In the genomic region with DNA sequence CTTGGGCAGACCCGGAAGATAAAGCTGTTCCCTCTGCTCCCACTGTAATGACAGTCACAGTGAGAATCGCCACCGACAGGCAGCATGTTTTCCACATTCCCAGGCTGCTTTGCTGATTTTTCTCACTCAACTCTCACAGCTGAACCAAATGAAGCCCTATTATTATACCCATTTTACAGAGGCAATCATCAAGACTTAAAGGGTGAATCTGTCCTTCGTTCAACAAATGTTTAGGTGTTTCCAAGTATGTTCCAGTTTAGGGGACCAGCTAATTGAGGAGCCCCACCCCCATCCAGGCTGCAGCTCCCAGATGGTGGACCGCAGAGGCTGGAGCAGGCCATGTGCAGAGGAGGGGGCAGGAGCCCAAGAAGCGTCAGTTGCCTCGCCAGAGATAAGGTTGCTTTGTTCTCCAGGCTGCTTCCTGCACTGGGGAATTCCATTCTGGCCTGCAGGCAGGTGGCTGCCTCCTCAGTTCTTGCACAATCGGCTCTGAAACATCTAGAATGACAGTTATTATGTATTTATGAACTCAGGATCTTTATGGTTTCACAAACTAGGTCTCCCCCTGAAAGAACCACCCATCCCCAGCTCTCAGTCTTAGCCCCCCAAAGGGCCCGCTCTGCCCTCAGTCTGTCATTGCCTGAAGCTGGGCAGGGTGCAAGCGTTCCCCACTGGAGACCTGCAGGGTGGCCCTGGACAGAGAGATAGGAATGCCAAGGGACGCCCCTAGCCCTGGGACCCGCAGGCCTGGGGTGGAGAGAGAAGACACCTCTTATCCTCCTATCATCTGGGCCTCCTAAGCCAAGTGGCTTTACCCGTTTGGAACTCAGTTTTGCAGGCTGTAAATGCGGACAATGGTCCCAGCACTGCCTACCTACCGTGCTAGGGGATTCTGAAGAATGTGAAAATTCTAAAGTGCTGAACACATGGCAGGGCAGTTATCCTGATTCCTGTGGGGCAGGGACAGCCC, we compare ENCODE assay signal across 13 cellular contexts. TPM values are rescaled to one million over a fixed set of nuclear protein-coding genes. Genes with fewer than 3 reads are reported as not detected.
DNase-seq lines count a peak whose midpoint lies in the region; ATAC-seq, FAIRE-seq and TF ChIP-seq lines count a peak whose summit lies in the region.
"Had no signal": no experiment of that assay in that cellular context is flagged by ENCODE, and none has a peak within 500 bp of the region (broad histone marks: within the 10 kb centered on the region; RNA-seq: fewer than 3 reads in every experiment).

No MANE protein-coding gene starts in this region.

- no peak for FAIRE-seq in A549 (lab: Jason Lieb, UNC)
- FAIRE-seq in bronchial epithelial cell (lab: Jason Lieb, UNC): no peak

- H3K4me3 ChIP-seq in A549: no peak overlapping the region
- no peak overlapping the region for H3K4me3 ChIP-seq in bronchial epithelial cell (ENCODE audit: low read depth, low read length)
- H3K4me3 ChIP-seq: spleen had no signal

- POLR2A ChIA-PET in A549 (lab: Yijun Ruan, JAX): no interaction called here

- TF ChIP-seq RAD21 in A549 (conservative IDR thresholded peaks at IDR 0.05 in 1 of 2, IDR thresholded peaks at IDR 0.05 in 1 of 2) (no peak), Ishikawa (IDR thresholded peaks at IDR 0.05; ENCODE audit: low read depth) (no peak)

- no peaks in the 10 kb centered on the region for H3K36me3 ChIP-seq in bronchial epithelial cell (ENCODE audit: control insufficient read depth, insufficient read depth, low read length)
- H3K36me3 ChIP-seq: spleen had no signal

- no peak overlapping the region for H3K27ac ChIP-seq in A549
- H3K27ac ChIP-seq: spleen had no signal

- 0 out of 3 replicates have a peak, but pooled peaks cover 7% of the 10 kb centered on the region for H3K4me1 ChIP-seq in A549
- H3K4me1 ChIP-seq: spleen had no signal

- WGBS in A549 (ENCODE audit: missing lambda C conversion rate): 49% methylated on average over 15 of the region's 15 CpGs

- no peak overlapping the region for H3K4me2 ChIP-seq in A549

- no peak for TF ChIP-seq POLR2A in A549 (IDR thresholded peaks at IDR 0.05; ENCODE audit: low read length)

- ATAC-seq in A549: peak in 1 of 2 experiments; percentile 36; a peak in 3 of 6 replicates

- peaks cover under 1% of the 10 kb centered on the region for H3K27me3 ChIP-seq in bronchial epithelial cell (ENCODE audit: control insufficient read depth, insufficient read depth, low read length)
- H3K27me3 ChIP-seq: spleen had no signal

- DNase-seq in A549 (ENCODE audit: low read depth in 1 of 2, low spot score in 1 of 2) (peak in 1 of 2 experiments; percentile 18), bronchial epithelial cell (ENCODE audit: low read depth) (peak; percentile 83), left kidney (ENCODE audit: low read depth, low spot score) (peak; percentile 54), NCI-H2029 (lab: John Stamatoyannopoulos, UW) (no peak), NCI-H1092 treated with DMSO at 0.1 percent for 48 hours (lab: John Stamatoyannopoulos, UW) (no peak), A172 (ENCODE audit: low spot score) (no peak), NOMO-1 treated with DMSO at 0.1 percent for 48 hours (lab: John Stamatoyannopoulos, UW; ENCODE audit: unreplicated experiment) (no peak)
- DNase-seq: activated naive CD8-positive, alpha-beta T cell treated with anti-CD3 and anti-CD28 coated beads for 36 hours; DMS53; left cardiac atrium; NCI-H748 treated with DMSO at 0.1 percent for 48 hours; spleen had no signal

- CTCF ChIA-PET in A549 (lab: Yijun Ruan, JAX): interaction anchor here (0.6 kb wide), 1 partner anchor 287 kb away, joined by 3 read pairs; no protein-coding TSS in a partner anchor

- peaks cover under 1% of the 10 kb centered on the region; the same call in 1 of the 3 replicates for H3K9me3 ChIP-seq in A549
- H3K9me3 ChIP-seq: spleen had no signal

- TF ChIP-seq EP300 in A549 (IDR thresholded peaks at IDR 0.05) (no peak), Ishikawa (IDR thresholded peaks at IDR 0.05; ENCODE audit: borderline replicate concordance) (no peak)

- TF ChIP-seq CTCF in A549 (IDR thresholded peaks at IDR 0.05): no peak
- TF ChIP-seq CTCF in bronchial epithelial cell (IDR thresholded peaks at IDR 0.05; ENCODE audit: insufficient read depth, low read length, severe bottlenecking): no peak

TF ChIP-seq in A549, 52 proteins besides CTCF, POLR2A, EP300 and RAD21:
- TF ChIP-seq MAFK (IDR thresholded peaks at IDR 0.05; ENCODE audit: partially characterized antibody) (no peak), GATA3 (IDR thresholded peaks at IDR 0.05; ENCODE audit: borderline replicate concordance) (no peak), CEBPB (IDR thresholded peaks at IDR 0.05) (peak; percentile 30 to 69; a peak in 3 of 4 replicates), HOXA7 (CRISPR knock-in tag; IDR thresholded peaks at IDR 0.05) (no peak), NR3C1 (IDR thresholded peaks at IDR 0.05) (no peak)
- TF ChIP-seq, protein P1, sequence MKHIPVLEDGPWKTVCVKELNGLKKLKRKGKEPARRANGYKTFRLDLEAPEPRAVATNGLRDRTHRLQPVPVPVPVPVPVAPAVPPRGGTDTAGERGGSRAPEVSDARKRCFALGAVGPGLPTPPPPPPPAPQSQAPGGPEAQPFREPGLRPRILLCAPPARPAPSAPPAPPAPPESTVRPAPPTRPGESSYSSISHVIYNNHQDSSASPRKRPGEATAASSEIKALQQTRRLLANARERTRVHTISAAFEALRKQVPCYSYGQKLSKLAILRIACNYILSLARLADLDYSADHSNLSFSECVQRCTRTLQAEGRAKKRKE (CRISPR knock-in tag; IDR thresholded peaks at IDR 0.05; ENCODE audit: low read depth): no peak

TF ChIP-seq in Ishikawa, 13 proteins besides CTCF, POLR2A, EP300 and RAD21:
- TF ChIP-seq FOXM1 (IDR thresholded peaks at IDR 0.05; ENCODE audit: borderline replicate concordance, low read depth) (no peak), CEBPB (IDR thresholded peaks at IDR 0.05) (peak; percentile 92)
- TF ChIP-seq, protein P2, sequence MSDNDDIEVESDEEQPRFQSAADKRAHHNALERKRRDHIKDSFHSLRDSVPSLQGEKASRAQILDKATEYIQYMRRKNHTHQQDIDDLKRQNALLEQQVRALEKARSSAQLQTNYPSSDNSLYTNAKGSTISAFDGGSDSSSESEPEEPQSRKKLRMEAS (IDR thresholded peaks at IDR 0.05): 0 out of 2 replicates have a peak, but pooled peaks have one; percentile 20

RNA-seq across cellular contexts. Expression of a gene that starts 49.1 kb away (rescaled TPM):
- not detected in 2 replicates for polyA plus RNA-seq in A549 (2011; rRNA removed)
- polyA plus RNA-seq in A549 (2012; cell fraction: cytosol; rRNA removed): not detected in 2 replicates
- 0.02 TPM in 1 of 2 replicates, not detected in the other for polyA plus RNA-seq in A549 (2012; cell fraction: nucleus; rRNA removed)
- not detected in 3 replicates for polyA plus RNA-seq in A549 (2017; fragmentation: RNase III; extraction: RNeasy Plus Mini Kit Qiagen cat#74134 plus additional on column Dnase treatment)
- polyA minus RNA-seq in A549 (2011; rRNA and poly(A)+ RNA removed): not detected in 2 replicates
- total RNA-seq in bronchial epithelial cell: not detected in 2 replicates
- not detected in 2 replicates for total RNA-seq in A172 (2014; rRNA removed; shearing (Covaris generic))

Comparison
In these comparisons a context has a peak if more than half of its experiments do, and no peak if none do; other contexts are left out.
1. DNase-seq: peak in bronchial epithelial cell (single experiment) and left kidney (single experiment); none in NCI-H2029 (single experiment), NCI-H1092 treated with DMSO at 0.1 percent for 48 hours (single experiment), A172 (single experiment) and NOMO-1 treated with DMSO at 0.1 percent for 48 hours (single experiment).